ENCODE assay signal across 11 cellular contexts in the genomic region with DNA sequence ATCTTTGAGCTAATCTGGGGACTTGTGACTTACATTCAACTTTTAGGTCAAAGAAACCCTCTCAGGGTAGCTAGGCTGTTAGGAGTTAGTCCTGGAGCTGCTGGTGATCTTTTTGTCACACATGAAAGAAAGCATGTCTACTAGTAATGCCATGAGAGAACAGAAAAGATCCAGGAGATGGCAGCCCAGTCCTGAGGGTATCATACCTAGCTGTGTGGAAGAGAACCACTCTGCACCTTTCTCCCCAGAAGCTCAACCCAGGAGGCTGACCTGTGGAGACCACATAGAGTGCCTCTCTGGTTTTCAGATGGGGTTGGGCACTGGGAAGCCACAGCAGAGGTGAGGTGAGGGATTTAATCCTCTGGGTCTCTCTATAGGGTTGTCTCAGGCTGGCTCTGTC.
A peak's percentile ranks its signal among the peaks of the same experiment; 100 is the strongest.
DNase-seq lines count a peak whose midpoint lies in the region; ATAC-seq and TF ChIP-seq lines count a peak whose summit lies in the region.
"Had no signal": no experiment of that assay in that cellular context is flagged by ENCODE, and none has a peak within 500 bp of the region (broad histone marks: within the 10 kb centered on the region; RNA-seq: fewer than 3 reads in every experiment).

No MANE protein-coding gene starts in this region.

- DNase-seq in EL (peak; percentile 14), NCI-H1092 (lab: John Stamatoyannopoulos, UW) (peak; percentile 8), T47D (ENCODE audit: low read depth in 1 of 2, low spot score in 1 of 2) (peak; percentile 4 to 50), mucosa of descending colon (no peak), amniotic stem cell (lab: John Stamatoyannopoulos, UW) (no peak)
- no peak for DNase-seq in stimulated activated CD4-positive, alpha-beta T cell treated with anti-CD3 and anti-CD28 coated beads, Interleukin-1b, Interleukin-23, amount 100 ng/mL, for 48 hours
- DNase-seq: activated CD4-positive, alpha-beta T cell treated with anti-CD3 and anti-CD28 coated beads, Interleukin-2, amount 50 U/mL, for 4 hours; adrenal gland had no signal

- H3K4me3 ChIP-seq in mucosa of descending colon: no peak overlapping the region
- H3K4me3 ChIP-seq: adrenal gland, suprapubic skin had no signal

- intact Hi-C loops in mucosa of descending colon (cut with DNase I, micrococcal nuclease): no loop called here

- no peaks in the 10 kb centered on the region for H3K4me1 ChIP-seq in mucosa of descending colon (ENCODE audit: low read depth)
- H3K4me1 ChIP-seq: adrenal gland, suprapubic skin had no signal

- H3K36me3 ChIP-seq in mucosa of descending colon (ENCODE audit: low read depth): no peaks in the 10 kb centered on the region
- H3K36me3 ChIP-seq: adrenal gland, suprapubic skin had no signal

- in situ Hi-C loops in T47D (cut with HindIII; ENCODE audit: low pct_unique_long_range_greater_than_20kb, low sequenced_read_pairs): no loop called here

- ATAC-seq in mucosa of descending colon (peak; percentile 48), GM21825 (IDR thresholded peaks at IDR 0.05; ENCODE audit: unreplicated experiment) (no peak), GM18511 (IDR thresholded peaks at IDR 0.05; ENCODE audit: unreplicated experiment) (no peak)

- no peaks in the 10 kb centered on the region for H3K9me3 ChIP-seq in mucosa of descending colon
- H3K9me3 ChIP-seq: adrenal gland, suprapubic skin had no signal

- no peak for TF ChIP-seq CTCF in mucosa of descending colon (IDR thresholded peaks at IDR 0.05)

Comparison
In these comparisons a context has a peak if more than half of its experiments do, and no peak if none do; other contexts are left out.
1. DNase-seq: peak in EL (single experiment), NCI-H1092 (single experiment) and T47D (2 of 2); none in mucosa of descending colon (0 of 3), stimulated activated CD4-positive, alpha-beta T cell treated with anti-CD3 and anti-CD28 coated beads, Interleukin-1b, Interleukin-23, amount 100 ng/mL, for 48 hours (single experiment) and amniotic stem cell (single experiment).